24 cellular contexts compared by ENCODE assay signal in genomic region chr9:25814023-25814422, GRCh38.
"Had no signal": no experiment of that assay in that cellular context is flagged by ENCODE, and none has a peak within 500 bp of the region (broad histone marks: within the 10 kb centered on the region; RNA-seq: fewer than 3 reads in every experiment).

No MANE protein-coding gene starts in this region.

- H3K4me3 ChIP-seq: gastrocnemius medialis, right lobe of liver, thoracic aorta, tibial nerve, upper lobe of left lung had no signal

- H3K27ac ChIP-seq: epithelial cell of prostate, gastrocnemius medialis, neutrophil, parathyroid adenoma, right lobe of liver, thoracic aorta, tibial nerve, upper lobe of left lung had no signal

- H3K4me1 Mint-ChIP-seq: endodermal cell; natural killer cell; stimulated activated naive B cell treated with anti-CD40 and anti-IgM and Interleukin-4, amounts not matched to agents 10 μg/mL and 1 μg/mL and 100 μg/mL, for 72 hours had no signal

- H3K4me3 Mint-ChIP-seq: dendritic cell treated with granulocyte-macrophage colony-stimulating factor and Interleukin-4, amounts not matched to agents 40 ng/mL and 50 ng/mL, for 4 days; endodermal cell; natural killer cell; neural crest cell; stimulated activated naive B cell treated with anti-CD40 and anti-IgM and Interleukin-4, amounts not matched to agents 10 μg/mL and 1 μg/mL and 100 μg/mL, for 72 hours; stimulated activated naive CD8-positive, alpha-beta T cell treated with anti-CD3 and anti-CD28 coated beads, Interleukin-15, Interleukin-2, amounts not matched to agents 100 ng/mL and 50 ng/mL, for 24 hours had no signal

- H3K27me3 Mint-ChIP-seq: dendritic cell treated with granulocyte-macrophage colony-stimulating factor and Interleukin-4, amounts not matched to agents 40 ng/mL and 50 ng/mL, for 4 days; progenitor cell of endocrine pancreas; stimulated activated naive B cell treated with anti-CD40 and anti-IgM and Interleukin-4, amounts not matched to agents 10 μg/mL and 1 μg/mL and 100 μg/mL, for 72 hours; stimulated activated naive CD8-positive, alpha-beta T cell treated with anti-CD3 and anti-CD28 coated beads, Interleukin-15, Interleukin-2, amounts not matched to agents 100 ng/mL and 50 ng/mL, for 24 hours had no signal

- H3K4me1 ChIP-seq: gastrocnemius medialis, parathyroid adenoma, right lobe of liver, tibial nerve, upper lobe of left lung had no signal

- H3K36me3 ChIP-seq: gastrocnemius medialis, neutrophil, right lobe of liver, thoracic aorta, tibial nerve, upper lobe of left lung had no signal

- H3K27me3 ChIP-seq: gastrocnemius medialis, neutrophil, right lobe of liver, tibial nerve, upper lobe of left lung had no signal

- H3K36me3 Mint-ChIP-seq: natural killer cell; stimulated activated naive B cell treated with anti-CD40 and anti-IgM and Interleukin-4, amounts not matched to agents 10 μg/mL and 1 μg/mL and 100 μg/mL, for 72 hours had no signal

- H3K9me3 ChIP-seq: gastrocnemius medialis, neutrophil, right lobe of liver, thoracic aorta, tibial nerve, upper lobe of left lung had no signal

- H3K27ac Mint-ChIP-seq: dendritic cell treated with granulocyte-macrophage colony-stimulating factor and Interleukin-4, amounts not matched to agents 40 ng/mL and 50 ng/mL, for 4 days; endodermal cell; natural killer cell; progenitor cell of endocrine pancreas; stimulated activated naive B cell treated with anti-CD40 and anti-IgM and Interleukin-4, amounts not matched to agents 10 μg/mL and 1 μg/mL and 100 μg/mL, for 72 hours; stimulated activated naive CD8-positive, alpha-beta T cell treated with anti-CD3 and anti-CD28 coated beads, Interleukin-15, Interleukin-2, amounts not matched to agents 100 ng/mL and 50 ng/mL, for 24 hours had no signal

- DNase-seq: effector CD8-positive, alpha-beta T cell; endodermal cell; foreskin fibroblast; gastrocnemius medialis; head of caudate nucleus; kidney; mesenchymal stem cell; midbrain; natural killer cell; right lobe of liver; small intestine; stimulated activated CD4-positive, alpha-beta T cell treated with anti-CD3 and anti-CD28 coated beads, Interleukin-15, amount 100 ng/mL, for 24 hours; stimulated activated CD4-positive, alpha-beta T cell treated with anti-CD3 and anti-CD28 coated beads, Interleukin-2, amount 100 ng/mL, for 48 hours; stimulated activated naive B cell treated with anti-CD40 and anti-IgM and Interleukin-4, amounts not matched to agents 10 μg/mL and 1 μg/mL and 100 μg/mL, for 72 hours had no signal
